Comparison of ENCODE assay signal across 8 cellular contexts in genomic region chr11:103091441-103091809, GRCh38. TPM values are rescaled to one million over a fixed set of nuclear protein-coding genes. Genes with fewer than 3 reads are reported as not detected.
A peak's percentile ranks its signal among the peaks of the same experiment; 100 is the strongest.
DNase-seq lines count a peak whose midpoint lies in the region; ATAC-seq and TF ChIP-seq lines count a peak whose summit lies in the region.

No MANE protein-coding gene starts in this region.

- H2BK12ac ChIP-seq in H9 (ENCODE audit: insufficient read length, low read depth, low read length), result no peak overlapping the region

- peak overlapping the region; percentile 89 to 97 (median 96) for H3K27ac Mint-ChIP-seq in H9

- peak overlapping the region; percentile 85 for H3K4me3 ChIP-seq in Loucy (ENCODE audit: low read length, poor library complexity, severe bottlenecking)
- H3K4me3 ChIP-seq in coronary artery, result peak overlapping the region; percentile 96
- peak overlapping the region; percentile 83 to 95 (median 93) for H3K4me3 ChIP-seq in right lobe of liver

- H3T11ph ChIP-seq in H9 (ENCODE audit: low read length), result no peak overlapping the region

- H2AFZ ChIP-seq in H9 (ENCODE audit: low read length) (no peak overlapping the region), Loucy (ENCODE audit: low read length) (peak overlapping the region; percentile 94)

- H3K27me3 ChIP-seq in H9 (ENCODE audit: insufficient read depth, low read length), result no peaks in the 10 kb centered on the region
- H3K27me3 ChIP-seq in Loucy (ENCODE audit: insufficient read depth, low read length, poor library complexity, severe bottlenecking), result peaks cover 39% of the 10 kb centered on the region
- H3K27me3 ChIP-seq in right lobe of liver, result no peaks in the 10 kb centered on the region

- H3K18ac ChIP-seq in H9 (ENCODE audit: insufficient read length, low read depth, low read length), result peak overlapping the region; percentile 42

- H3K9me3 Mint-ChIP-seq in H9, result no peaks in the 10 kb centered on the region

- H3K9me3 ChIP-seq in H9 (ENCODE audit: control insufficient read depth, low read depth, low read length) (no peaks in the 10 kb centered on the region), Loucy (ENCODE audit: insufficient read depth, low read depth, low read length) (no peaks in the 10 kb centered on the region), right lobe of liver (no peaks in the 10 kb centered on the region)

- peak overlapping the region; percentile 69 for H2BK120ac ChIP-seq in H9 (ENCODE audit: low read depth, low read length, poor library complexity, severe bottlenecking)

- no peak overlapping the region for H2BK5ac ChIP-seq in H9 (ENCODE audit: insufficient read length, low read length)

- no CpG with 5 or more reads among the region's 23 CpGs for WGBS in H9 (ENCODE audit: extremely low coverage, insufficient read length, low lambda C conversion rate)
- no CpG with 5 or more reads among the region's 23 CpGs for WGBS in right lobe of liver (ENCODE audit: insufficient coverage, low coverage, low lambda C conversion rate, missing lambda C conversion rate)

- H3K79me2 ChIP-seq in H9 (ENCODE audit: insufficient read depth, low read length) (peaks cover 21% of the 10 kb centered on the region; the same call in 1 of the 2 replicates), Loucy (ENCODE audit: insufficient read depth, low read length) (peaks cover 50% of the 10 kb centered on the region)

- H3K27me3 Mint-ChIP-seq in H9 (ENCODE audit: low read depth), result peaks cover 8% of the 10 kb centered on the region

- peaks cover 5% of the 10 kb centered on the region for H3K23me2 ChIP-seq in H9 (ENCODE audit: insufficient read length, low read depth, low read length, poor library complexity, severe bottlenecking)

- no peak overlapping the region for H4K91ac ChIP-seq in H9 (ENCODE audit: insufficient read length, low read depth, low read length)

- no peaks in the 10 kb centered on the region for H3F3A ChIP-seq in Loucy (ENCODE audit: low read depth)

- ATAC-seq in activated CD4-positive, CD25-positive, alpha-beta regulatory T cell treated with anti-CD3 and anti-CD28 coated beads, Interleukin-2, amount 50 U/mL, for 24 hours, result peak; percentile 46 to 59
- ATAC-seq in right lobe of liver, result peak; percentile 58 to 64 (median 60)

- no peak overlapping the region for H3K23ac ChIP-seq in H9 (ENCODE audit: insufficient read length, low read depth, low read length)

- H2BK20ac ChIP-seq in H9 (ENCODE audit: low read depth, low read length, poor library complexity, severe bottlenecking), result no peak overlapping the region

- H3K9ac ChIP-seq in H9 (ENCODE audit: extremely low read depth, insufficient read length, low read length) (peak overlapping the region; percentile 93), Loucy (ENCODE audit: low read depth, low read length, poor library complexity, severe bottlenecking) (peak overlapping the region; percentile 90)

- TF ChIP-seq CTCF in H9 (conservative IDR thresholded peaks at IDR 0.05) (no peak), Loucy (conservative IDR thresholded peaks at IDR 0.05; ENCODE audit: low read length) (no peak), coronary artery (IDR thresholded peaks at IDR 0.05) (no peak), right lobe of liver (IDR thresholded peaks at IDR 0.05) (no peak)

- peak overlapping the region; percentile 51 for H3K14ac ChIP-seq in H9 (ENCODE audit: insufficient read depth, low read length)

- no peak overlapping the region for H2AK5ac ChIP-seq in H9 (ENCODE audit: insufficient read length, low read length)

- no peak overlapping the region for H4K5ac ChIP-seq in H9 (ENCODE audit: insufficient read length, low read depth, low read length)

- intact Hi-C loops in right lobe of liver (cut with DNase I), result no loop called here

- H3K36me3 ChIP-seq in Loucy (ENCODE audit: insufficient read depth, low read length) (no peaks in the 10 kb centered on the region), right lobe of liver (no peaks in the 10 kb centered on the region)

- H2BK15ac ChIP-seq in H9 (ENCODE audit: low read depth, low read length), result no peak overlapping the region

- H3K4me3 Mint-ChIP-seq in H9, result peak overlapping the region; percentile 89 to 92

- no peaks in the 10 kb centered on the region for H3K79me1 ChIP-seq in H9 (ENCODE audit: insufficient read depth, low read depth, low read length, poor library complexity, severe bottlenecking)

- TF ChIP-seq POLR2A in GM10847 (IDR thresholded peaks at IDR 0.05; ENCODE audit: extremely low read depth, insufficient read length) (peak; percentile 34), right lobe of liver (IDR thresholded peaks at IDR 0.05) (no peak)

- H3K56ac ChIP-seq in H9 (ENCODE audit: insufficient read length, low read depth, low read length), result no peak overlapping the region

- H3K4me1 ChIP-seq in H9 (ENCODE audit: insufficient read depth, low read length) (no peaks in the 10 kb centered on the region), Loucy (ENCODE audit: insufficient read depth, low read length, poor library complexity, severe bottlenecking) (peaks cover 46% of the 10 kb centered on the region), right lobe of liver (peaks cover 0 to 15% (median 3%) of the 10 kb centered on the region in 4 donors)

- peaks cover 14 to 29% (median 23%) of the 10 kb centered on the region in 3 experiments; a peak in 6 of 7 replicates for H3K36me3 Mint-ChIP-seq in H9 (ENCODE audit: insufficient read depth in 1 of 3, low read depth in 3 of 3)

- DNase-seq in H9, result peak; percentile 39
- DNase-seq in coronary artery (ENCODE audit: low spot score), result no peak
- DNase-seq in right lobe of liver, result peak; percentile 49 to 68 (median 58)
- DNase-seq in stimulated activated CD8-positive, alpha-beta memory T cell treated with anti-CD3 and anti-CD28 coated beads, Interleukin-12 subunit alpha, Interleukin-12 subunit beta, amount 100 ng/mL, for 4 hours (ENCODE audit: low read depth), result peak; percentile 38
- DNase-seq in NCI-H1048 (lab: John Stamatoyannopoulos, UW), result no peak

- H3K27ac ChIP-seq in H9 (ENCODE audit: insufficient read length, low read depth, low read length) (no peak overlapping the region), coronary artery (peak overlapping the region; percentile 59 to 74), right lobe of liver (peak overlapping the region; percentile 64 to 66 (median 64))

- H3K4ac ChIP-seq in H9 (ENCODE audit: low read depth, low read length), result no peak overlapping the region; the same call in 1 of the 2 replicates

- H4K8ac ChIP-seq in H9 (replicated peaks; ENCODE audit: insufficient read length, low read depth, low read length), result no peak overlapping the region

- H3K9me2 ChIP-seq in Loucy (replicated peaks; ENCODE audit: low read depth, low read length), result no peaks in the 10 kb centered on the region

- H3K4me2 ChIP-seq in H9 (ENCODE audit: insufficient read depth, insufficient read length, low read length) (peak overlapping the region; percentile 90), Loucy (ENCODE audit: low read depth, low read length, poor library complexity, severe bottlenecking) (peak overlapping the region; percentile 90)

- H4K20me1 ChIP-seq in H9 (ENCODE audit: control insufficient read depth, insufficient read depth, insufficient read length) (no peaks in the 10 kb centered on the region), Loucy (ENCODE audit: insufficient read depth, low read length, poor library complexity, severe bottlenecking) (peaks cover 31% of the 10 kb centered on the region)

- H3K4me1 Mint-ChIP-seq in H9, result peaks cover 15 to 16% of the 10 kb centered on the region in 2 experiments

RNA-seq across cellular contexts. Expression of gene DCUN1D5, which starts 0.5 kb away (rescaled TPM):
- total RNA-seq in H9 (2021) (86.7 and 89.3 TPM in 2 replicates), right lobe of liver (10 to 100 TPM in 3 of 6 experiments, 1 to 10 TPM in 3; 6.4 to 35.4 (median 10.4) TPM)

RNA-seq across cellular contexts. Expression of gene DYNC2H1, which starts 17.8 kb away (rescaled TPM):
- 10.5 and 13.2 TPM in 2 replicates for total RNA-seq in H9 (2021)
- 1 to 10 TPM; 1.0 to 3.4 (median 1.5) TPM for total RNA-seq in right lobe of liver

Comparison
In these comparisons a context has a peak if more than half of its experiments do, and no peak if none do; other contexts are left out.
1. DNase-seq: peak in H9 (single experiment), right lobe of liver (3 of 3) and stimulated activated CD8-positive, alpha-beta memory T cell treated with anti-CD3 and anti-CD28 coated beads, Interleukin-12 subunit alpha, Interleukin-12 subunit beta, amount 100 ng/mL, for 4 hours (single experiment); none in coronary artery (single experiment) and NCI-H1048 (single experiment).
2. Peak in every context shown above with its lines, with median percentiles within 50 percentile points of each other: H3K4me3 ChIP-seq.